In the genomic region with DNA sequence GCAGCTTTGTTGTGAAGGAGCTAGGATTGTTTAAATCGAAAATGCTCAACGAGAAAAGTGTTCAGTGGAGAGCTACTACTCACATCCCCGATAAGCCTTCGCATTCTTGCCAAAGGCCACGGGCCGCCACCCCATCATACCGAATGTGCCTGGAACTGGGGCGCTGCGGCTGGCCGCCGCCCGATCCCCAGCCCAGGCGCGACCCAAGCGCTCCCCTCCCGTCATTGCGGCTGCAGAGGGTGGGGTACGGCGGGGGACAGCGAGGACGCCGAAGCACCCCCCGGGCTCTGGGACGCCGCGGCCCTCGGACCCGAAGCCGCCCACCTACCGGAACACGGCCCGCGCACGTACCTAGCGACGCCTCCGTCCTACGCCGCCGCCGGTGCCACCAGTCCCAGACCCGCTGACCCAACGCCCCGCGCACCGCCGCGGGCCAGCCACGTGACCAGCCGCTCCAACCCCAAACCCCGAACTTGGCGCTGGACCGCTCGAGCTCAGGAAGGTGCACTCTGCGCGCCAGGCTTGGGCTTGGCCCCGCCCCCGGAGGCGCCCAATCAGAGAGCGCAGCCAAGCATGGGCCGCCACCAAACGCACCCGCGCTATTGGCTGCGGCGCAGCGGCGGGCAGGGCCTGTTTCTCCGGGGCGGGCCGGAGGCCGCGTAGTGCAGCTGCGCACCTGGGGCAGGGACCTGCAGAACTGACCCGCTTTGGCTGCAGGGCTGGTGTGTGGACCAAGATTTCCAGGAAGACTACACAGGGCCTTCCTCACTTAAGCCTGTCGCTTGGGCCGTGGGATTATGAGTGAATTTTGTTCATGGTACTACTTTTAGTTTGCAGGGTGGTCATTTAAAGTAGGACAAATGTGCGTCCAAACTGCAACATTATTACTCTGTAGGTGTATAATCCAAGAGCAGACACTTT, we compare ENCODE assay signal across 8 cellular contexts. TPM values are rescaled to one million over a fixed set of nuclear protein-coding genes. Genes with fewer than 3 reads are reported as not detected.
A peak's percentile ranks its signal among the peaks of the same experiment; 100 is the strongest.
DNase-seq lines count a peak whose midpoint lies in the region; ATAC-seq and TF ChIP-seq lines count a peak whose summit lies in the region.

TSS of gene SHMT1 (minus strand) at position 530 of the 921 bp plus-strand sequence. CDS start 7,569 bp downstream, outside the sequence.

- POLR2A ChIA-PET in OCI-LY7 (lab: Charles Lee), result interaction anchor here (0.7 to 1.3 kb wide), 3 partner anchors 17 to 701 kb away, joined by 3 to 4 read pairs (median 4); no protein-coding TSS in a partner anchor

- H3K4me3 ChIP-seq in OCI-LY7 (ENCODE audit: low read depth, low read length, poor library complexity, severe bottlenecking) (peak within 1 kb of the TSS; percentile 85), mononuclear cell (ENCODE audit: low read length) (peak within 1 kb of the TSS; percentile 65)

- intact Hi-C loops in OCI-LY7 (cut with micrococcal nuclease; ENCODE audit: unreplicated experiment), result loop anchor here (5.0 kb wide), 1 partner anchor 106 kb away; the partner anchor contains the start of gene FLII

- no TSS peak for BruUV-seq in OCI-LY7 (replicated peaks; lab: Mats Ljungman, UMichigan)

- peak within 1 kb of the TSS; percentile 46 for H3K27ac ChIP-seq in OCI-LY7 (ENCODE audit: low read depth, low read length, poor library complexity, severe bottlenecking)

- no peaks in the 10 kb centered on the region for H3K9me3 ChIP-seq in OCI-LY7 (ENCODE audit: low read length)
- H3K9me3 ChIP-seq in mononuclear cell (ENCODE audit: low read depth, low read length), result no peaks in the 10 kb centered on the region

- peaks cover 27% of the 10 kb centered on the region for H3K36me3 ChIP-seq in OCI-LY7 (ENCODE audit: insufficient read depth, low read length)

- no peaks in the 10 kb centered on the region for H3K27me3 ChIP-seq in mononuclear cell (ENCODE audit: insufficient read depth, low read length)

- DNase-seq in DMS 273 treated with DMSO at 0.1 percent for 48 hours (lab: John Stamatoyannopoulos, UW) (peak; percentile 64), HuH-7 (ENCODE audit: low spot score) (peak; percentile 92), OCI-LY7 (ENCODE audit: low spot score) (peak; percentile 95), activated T-cell treated with anti-CD3 and anti-CD28 coated beads for 24 hours (ENCODE audit: low read depth) (peak; percentile 85), epidermal melanocyte (ENCODE audit: insufficient read length, low spot score) (peak; percentile 89)
- peak; percentile 89 to 93 for DNase-seq in stimulated activated CD8-positive, alpha-beta memory T cell treated with anti-CD3 and anti-CD28 coated beads, Interleukin-2, amount 100 ng/mL, for 48 hours (ENCODE audit: low read depth in 2 of 2)

- CTCF ChIA-PET in OCI-LY7 (lab: Charles Lee; ENCODE audit: unreplicated experiment), result no interaction called here

- H3K9me2 ChIP-seq in OCI-LY7 (ENCODE audit: insufficient read depth, low read length), result no peaks in the 10 kb centered on the region

- peak; percentile 96 for ATAC-seq in GM21515 (IDR thresholded peaks at IDR 0.05; ENCODE audit: unreplicated experiment)

- peak within 1 kb of the TSS; percentile 82 for H3K4me2 ChIP-seq in OCI-LY7 (ENCODE audit: low read length)

- H3K4me1 ChIP-seq in OCI-LY7 (ENCODE audit: insufficient read depth, low read length, poor library complexity, severe bottlenecking) (peaks cover 17% of the 10 kb centered on the region), mononuclear cell (ENCODE audit: insufficient read depth, low read length) (peaks cover 16% of the 10 kb centered on the region)

- H2AFZ ChIP-seq in OCI-LY7 (ENCODE audit: low read length), result peak within 1 kb of the TSS; percentile 34

- peaks cover 38% of the 10 kb centered on the region for H3K79me2 ChIP-seq in OCI-LY7 (ENCODE audit: insufficient read depth, low read depth, low read length)

- no peaks in the 10 kb centered on the region for H4K20me1 ChIP-seq in OCI-LY7 (ENCODE audit: insufficient read depth, low read length)

- no peak for TF ChIP-seq CTCF in OCI-LY7 (conservative IDR thresholded peaks at IDR 0.05; ENCODE audit: low read length)

RNA-seq across cellular contexts. Expression of gene SHMT1, which starts in this region (rescaled TPM):
- 62.7 and 66.5 TPM in 2 replicates for total RNA-seq in OCI-LY7 (2014; rRNA removed; shearing (Covaris generic))
- total RNA-seq in OCI-LY7 (2022) (92.1 and 101 TPM in 2 replicates), mononuclear cell (3.1 TPM)

Comparison
In these comparisons a context has a peak if more than half of its experiments do, and no peak if none do; other contexts are left out.
1. Peak in every context shown above with its lines: DNase-seq, ATAC-seq, H3K4me3 ChIP-seq and H3K27ac ChIP-seq.
2. RNA of gene SHMT1 (total RNA-seq): 62.7 to 101 TPM in OCI-LY7; 3.1 TPM in mononuclear cell (single experiment); every median in the first group is over 10 times any median in the second.